Comparison of ENCODE assay signal across 7 cellular contexts in the genomic region with DNA sequence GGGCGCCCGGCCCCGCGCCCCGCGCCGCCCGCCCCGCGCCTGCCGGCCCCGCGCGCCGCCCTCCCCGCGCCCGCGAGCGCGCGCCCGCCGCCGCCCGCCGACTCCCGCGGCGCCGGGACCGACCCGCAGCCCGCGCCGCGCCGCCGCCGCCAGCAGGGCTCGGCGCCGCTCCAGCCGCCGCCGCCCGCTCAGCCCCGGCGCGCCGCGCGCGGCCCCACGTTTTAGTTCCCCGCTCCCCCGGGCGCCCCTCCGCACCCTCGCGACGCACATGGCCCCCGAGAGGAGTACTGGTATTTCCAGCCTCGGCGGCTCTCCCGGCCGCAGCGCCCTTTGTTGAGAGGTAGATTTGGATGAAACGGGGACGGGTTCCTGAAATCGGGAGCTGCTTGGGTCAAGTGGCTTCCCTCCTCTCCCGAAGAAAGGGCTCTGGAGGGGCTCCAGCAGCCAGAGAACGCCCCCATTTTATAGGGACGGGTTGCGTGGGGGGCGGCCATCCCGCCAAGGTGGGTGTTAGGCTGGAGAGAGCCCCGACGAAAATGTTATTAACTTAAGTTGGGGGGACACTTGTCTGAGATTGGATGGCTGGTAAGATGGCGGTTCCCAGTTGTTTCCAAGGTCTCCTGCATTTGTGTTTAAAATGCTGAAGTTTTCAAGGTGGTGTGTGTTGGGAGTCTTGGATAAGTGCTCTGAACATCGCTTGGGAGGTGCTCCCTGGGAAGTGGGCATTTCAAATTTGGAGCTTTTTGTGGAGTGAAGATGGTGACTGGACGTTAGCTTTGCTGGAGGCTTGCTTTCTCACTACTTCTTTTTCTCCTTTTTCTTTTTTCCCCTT. TPM values are rescaled to one million over a fixed set of nuclear protein-coding genes. Genes with fewer than 3 reads are reported as not detected.
DNase-seq lines count a peak whose midpoint lies in the region; ATAC-seq and TF ChIP-seq lines count a peak whose summit lies in the region.

No MANE protein-coding gene starts in this region.

- H3K4me1 Mint-ChIP-seq in chondrocyte (ENCODE audit: low read depth), result peaks cover 69% of the 10 kb centered on the region

- peaks cover 1% of the 10 kb centered on the region for H3K36me3 Mint-ChIP-seq in chondrocyte (ENCODE audit: low read depth)

- H3K27me3 ChIP-seq in Peyer's patch, result no peaks in the 10 kb centered on the region
- peaks cover 9% of the 10 kb centered on the region for H3K27me3 ChIP-seq in lower lobe of right lung (ENCODE audit: low read depth)
- H3K27me3 ChIP-seq in subcutaneous abdominal adipose tissue (ENCODE audit: control insufficient read depth in 5 of 5, insufficient read depth in 4 of 5, low read length in 5 of 5), result peaks cover 0 to 18% (median 2%) of the 10 kb centered on the region in 5 donors

- no peak for TF ChIP-seq CTCF in GM13977 (IDR thresholded peaks at IDR 0.05; ENCODE audit: extremely low read depth, insufficient read depth, missing control alignments)
- no peak for TF ChIP-seq CTCF in Peyer's patch (IDR thresholded peaks at IDR 0.05)
- no peak for TF ChIP-seq CTCF in chondrocyte (IDR thresholded peaks at IDR 0.05)
- no peak for TF ChIP-seq CTCF in lower lobe of right lung (IDR thresholded peaks at IDR 0.05)

- peak overlapping the region; percentile 83 for H3K27ac Mint-ChIP-seq in chondrocyte (ENCODE audit: unreplicated experiment)

- ATAC-seq in lower lobe of right lung, result no peak

- DNase-seq in GM13977 (ENCODE audit: low spot score), result peak; percentile 53
- DNase-seq in Peyer's patch, result peak; percentile 24 to 60 (median 56)
- DNase-seq in chondrocyte (ENCODE audit: low spot score), result no peak
- DNase-seq in lower lobe of right lung, result peak; percentile 55
- no peak for DNase-seq in amniotic stem cell (lab: John Stamatoyannopoulos, UW)
- no peak for DNase-seq in KG1 (lab: John Stamatoyannopoulos, UW)

- H3K27ac ChIP-seq in Peyer's patch (peak overlapping the region in 2 of 4 donors; percentile 12 to 57), lower lobe of right lung (no peak overlapping the region), subcutaneous abdominal adipose tissue (ENCODE audit: low read depth, low read length) (peak overlapping the region; percentile 37)

- H3K4me1 ChIP-seq in Peyer's patch, result peaks cover 0 to 55% (median 7%) of the 10 kb centered on the region in 4 donors
- H3K4me1 ChIP-seq in lower lobe of right lung, result peaks cover 60% of the 10 kb centered on the region
- H3K4me1 ChIP-seq in subcutaneous abdominal adipose tissue (ENCODE audit: control insufficient read depth in 5 of 5, insufficient read depth in 5 of 5, low read length in 5 of 5), result peaks cover under 1 to 58% (median 45%) of the 10 kb centered on the region in 5 donors

- intact Hi-C loops in lower lobe of right lung (cut with DNase I), result no loop called here

- in situ Hi-C loops in GM13977 (cut with MboI; ENCODE audit: low pct_unique_long_range_greater_than_20kb, low sequenced_read_pairs, unreplicated experiment), result loop anchor here (10.0 to 25.0 kb wide), 2 partner anchors 317 to 665 kb away; partner anchors contain the start of gene DNAJC1

- H3K4me3 ChIP-seq in Peyer's patch (peak overlapping the region; percentile 43 to 84 (median 66)), lower lobe of right lung (peak overlapping the region; percentile 87), subcutaneous abdominal adipose tissue (ENCODE audit: low read depth in 1 of 5, low read length in 5 of 5) (peak overlapping the region; percentile 69 to 84 (median 79))

- no peaks in the 10 kb centered on the region for H3K36me3 ChIP-seq in Peyer's patch
- H3K36me3 ChIP-seq in lower lobe of right lung, result peaks cover 4% of the 10 kb centered on the region
- peaks cover 0 to 5% (median 0%) of the 10 kb centered on the region in 5 donors for H3K36me3 ChIP-seq in subcutaneous abdominal adipose tissue (ENCODE audit: control insufficient read depth in 5 of 5, insufficient read depth in 5 of 5, low read length in 5 of 5)

- peak overlapping the region in 4 of 5 donors; percentile 54 to 79 (median 70) for H3K9ac ChIP-seq in subcutaneous abdominal adipose tissue (ENCODE audit: low read length in 5 of 5)

- H3K9me3 ChIP-seq in Peyer's patch (no peaks in the 10 kb centered on the region), lower lobe of right lung (no peaks in the 10 kb centered on the region), subcutaneous abdominal adipose tissue (ENCODE audit: control insufficient read depth in 5 of 5, low read length in 5 of 5) (no peaks in the 10 kb centered on the region)

- peak overlapping the region; percentile 87 for H3K4me3 Mint-ChIP-seq in chondrocyte (ENCODE audit: unreplicated experiment)

- H3K27me3 Mint-ChIP-seq in chondrocyte (ENCODE audit: low read depth), result peaks cover 6% of the 10 kb centered on the region

- TF ChIP-seq POLR2A in Peyer's patch (IDR thresholded peaks at IDR 0.05), result no peak

- no peaks in the 10 kb centered on the region for H3K9me3 Mint-ChIP-seq in chondrocyte (ENCODE audit: low read depth)

RNA-seq across cellular contexts. Expression of gene BMI1, which starts 1.1 kb away (rescaled TPM):
- total RNA-seq in Peyer's patch, result 10 to 100 TPM; 15.6 to 47.9 (median 17.6) TPM
- 53.2 to 62.3 TPM (median 55.9 TPM) in 3 replicates for total RNA-seq in chondrocyte
- total RNA-seq in lower lobe of right lung, result 48.4 TPM

RNA-seq across cellular contexts. Expression of gene COMMD3, which starts 5.9 kb away (rescaled TPM):
- total RNA-seq in Peyer's patch (100 to 1,000 TPM in 1 of 4 donors, 10 to 100 TPM in 3; 23.0 to 113 (median 36.6) TPM), chondrocyte (51.4 to 68.9 TPM (median 55.8 TPM) in 3 replicates), lower lobe of right lung (51.0 TPM)

RNA-seq across cellular contexts. Expression of gene SPAG6, which starts 23.2 kb away (rescaled TPM):
- not detected for total RNA-seq in Peyer's patch
- not detected in 3 replicates for total RNA-seq in chondrocyte
- total RNA-seq in lower lobe of right lung, result 10.4 TPM

Comparison
In these comparisons a context has a peak if more than half of its experiments do, and no peak if none do; other contexts are left out.
1. DNase-seq: peak in GM13977 (single experiment), Peyer's patch (3 of 3) and lower lobe of right lung (single experiment); none in chondrocyte (single experiment), amniotic stem cell (single experiment) and KG1 (single experiment).
2. Peak in every context shown above with its lines, with median percentiles within 50 percentile points of each other: H3K4me3 ChIP-seq.